In the genomic region with DNA sequence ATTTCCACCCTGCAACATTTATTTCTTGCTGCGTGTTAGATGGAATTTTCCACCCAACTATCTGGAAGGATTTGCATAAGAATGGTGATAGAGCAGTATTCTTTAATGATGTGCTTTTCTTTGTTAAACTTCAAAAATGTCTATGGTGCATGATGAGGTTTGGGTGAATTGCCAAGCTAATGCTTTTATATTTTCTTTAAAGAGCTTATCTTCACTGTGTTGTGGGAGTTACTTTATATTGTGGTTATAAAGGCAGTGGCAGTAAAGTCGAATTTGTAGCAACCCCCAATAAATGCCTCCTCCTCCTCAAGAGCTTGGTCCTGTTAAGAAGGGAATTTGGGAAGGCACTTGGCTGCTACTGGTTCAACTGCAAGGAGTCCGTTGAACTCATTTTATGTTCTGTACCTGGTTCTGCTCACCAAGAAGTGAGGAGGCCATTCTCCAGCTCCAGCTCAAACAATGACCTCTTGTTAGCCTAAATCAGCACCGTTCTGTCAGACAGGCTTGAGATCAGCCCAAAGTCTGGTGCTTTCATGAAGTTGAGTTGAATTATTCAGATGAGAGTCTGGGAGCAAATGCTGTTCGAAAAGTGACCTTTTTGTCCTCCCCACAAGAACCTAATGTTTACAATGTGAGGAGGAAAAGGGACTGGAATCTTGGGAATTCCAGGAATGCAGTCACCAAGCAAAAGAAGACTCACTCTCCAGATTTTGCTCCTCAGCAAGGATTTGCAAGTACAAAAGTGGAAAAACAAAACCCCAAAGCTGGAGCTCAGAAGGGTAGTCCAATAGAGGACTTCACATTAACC, we compare ENCODE assay signal across 15 cellular contexts.
DNase-seq lines count a peak whose midpoint lies in the region; FAIRE-seq and TF ChIP-seq lines count a peak whose summit lies in the region.
"Had no signal": no experiment of that assay in that cellular context is flagged by ENCODE, and none has a peak within 500 bp of the region (broad histone marks: within the 10 kb centered on the region; RNA-seq: fewer than 3 reads in every experiment).

No MANE protein-coding gene starts in this region.

- DNase-seq in T47D (ENCODE audit: low read depth in 1 of 2, low spot score in 1 of 2) (peak; percentile 22 to 91), MCF 10A (ENCODE audit: unreplicated experiment) (no peak), astrocyte of the spinal cord (ENCODE audit: low read depth, low spot score) (peak; percentile 15), keratinocyte (ENCODE audit: low read depth, low spot score) (no peak), superior temporal gyrus (ENCODE audit: extremely low spot score) (peak; percentile 38), ureter (ENCODE audit: low spot score) (no peak)
- DNase-seq in effector memory CD4-positive, alpha-beta T cell = no peak
- no peak for DNase-seq in stimulated activated CD4-positive, alpha-beta T cell treated with anti-CD3 and anti-CD28 coated beads, Interleukin-2, amount 100 ng/mL, for 24 hours
- DNase-seq: 8988T, DMS153, left ventricle myocardium inferior, NCI-H1092, NCI-H524, right cardiac atrium had no signal

- peaks cover 6% of the 10 kb centered on the region for H3K36me3 Mint-ChIP-seq in MCF 10A (ENCODE audit: insufficient read depth, unreplicated experiment)

- H3K27me3 ChIP-seq in keratinocyte (ENCODE audit: control insufficient read depth, extremely low read depth, insufficient read depth, low read length) = no peaks in the 10 kb centered on the region
- no peaks in the 10 kb centered on the region for H3K27me3 ChIP-seq in effector memory CD4-positive, alpha-beta T cell (replicated peaks; ENCODE audit: control insufficient read depth, insufficient read depth, low read length, poor library complexity, severe bottlenecking)

- peak; percentile 76 for FAIRE-seq in keratinocyte (lab: Jason Lieb, UNC)

- no peak overlapping the region for H3K27ac Mint-ChIP-seq in MCF 10A (ENCODE audit: low read depth, unreplicated experiment)
- H3K27ac Mint-ChIP-seq: activated T-helper 17 cell treated with anti-CD3 and anti-CD28 coated beads, Interleukin-2, amount 50 U/mL, for 72 hours had no signal

- in situ Hi-C loops in T47D (cut with HindIII; ENCODE audit: low pct_unique_long_range_greater_than_20kb, low sequenced_read_pairs) (no loop called here), astrocyte of the spinal cord (cut with HindIII; ENCODE audit: low sequenced_read_pairs) (no loop called here)

- dilution Hi-C loops in keratinocyte (cut with MboI; ENCODE audit: extremely low pct_ligation_motif_present, low sequenced_read_pairs) = no loop called here

- H3K4me3 ChIP-seq in astrocyte of the spinal cord (ENCODE audit: low read depth, low read length) (no peak overlapping the region), keratinocyte (ENCODE audit: control insufficient read depth in 2 of 3, extremely low read depth in 1 of 3, insufficient read depth in 2 of 3, low read depth in 1 of 3, low read length in 3 of 3) (no peak overlapping the region)
- H3K4me3 ChIP-seq in effector memory CD4-positive, alpha-beta T cell (ENCODE audit: insufficient read depth, low read depth, low read length, poor library complexity, severe bottlenecking) = no peak overlapping the region
- H3K4me3 ChIP-seq: left ventricle myocardium inferior had no signal

- H4K20me1 ChIP-seq in keratinocyte (ENCODE audit: control insufficient read depth, extremely low read depth, insufficient read depth, low read length) = no peaks in the 10 kb centered on the region

- CTCF ChIA-PET in MCF 10A (lab: Yijun Ruan, JAX) = interaction anchor here (0.6 to 1.6 kb wide), 7 partner anchors 9 to 617 kb away, joined by 3 to 6 read pairs (median 3); no protein-coding TSS in a partner anchor

- H3K4me2 ChIP-seq in keratinocyte (ENCODE audit: control insufficient read depth, extremely low read depth, insufficient read depth, low read depth, low read length) = no peak overlapping the region

- H3K9me3 ChIP-seq in keratinocyte (ENCODE audit: control insufficient read depth, low read depth, low read length) = no peaks in the 10 kb centered on the region
- no peaks in the 10 kb centered on the region for H3K9me3 ChIP-seq in effector memory CD4-positive, alpha-beta T cell (ENCODE audit: control insufficient read depth, low read length)
- H3K9me3 ChIP-seq: left ventricle myocardium inferior had no signal

- intact Hi-C loops in MCF 10A (cut with micrococcal nuclease) = no loop called here

- no peak overlapping the region for H3K9ac ChIP-seq in keratinocyte (ENCODE audit: control insufficient read depth, extremely low read depth, insufficient read depth, low read length)

- BruUV-seq in MCF 10A (replicated peaks; lab: Mats Ljungman, UMichigan) = no TSS peak

- H2AFZ ChIP-seq in keratinocyte (ENCODE audit: control insufficient read depth, low read length) = no peak overlapping the region

- no peak overlapping the region for H3K4me3 Mint-ChIP-seq in MCF 10A (ENCODE audit: unreplicated experiment)
- H3K4me3 Mint-ChIP-seq: activated T-helper 17 cell treated with anti-CD3 and anti-CD28 coated beads, Interleukin-2, amount 50 U/mL, for 72 hours had no signal

- POLR2A ChIA-PET in MCF 10A (lab: Yijun Ruan, JAX) = interaction anchor here (0.8 kb wide), 1 partner anchor 982 kb away, joined by 3 read pairs; no protein-coding TSS in a partner anchor

- H3K9me3 Mint-ChIP-seq in MCF 10A (ENCODE audit: unreplicated experiment) = no peaks in the 10 kb centered on the region
- H3K9me3 Mint-ChIP-seq: activated T-helper 17 cell treated with anti-CD3 and anti-CD28 coated beads, Interleukin-2, amount 50 U/mL, for 72 hours had no signal

- H3K4me1 ChIP-seq in keratinocyte (ENCODE audit: control insufficient read depth, extremely low read depth, insufficient read depth, low read length) = peaks cover 35% of the 10 kb centered on the region
- H3K4me1 ChIP-seq in effector memory CD4-positive, alpha-beta T cell (ENCODE audit: control insufficient read depth, insufficient read depth, low read length, poor library complexity, severe bottlenecking) = no peaks in the 10 kb centered on the region

- no peaks in the 10 kb centered on the region for H3K36me3 ChIP-seq in keratinocyte (ENCODE audit: control insufficient read depth in 2 of 2, extremely low read depth in 1 of 2, insufficient read depth in 2 of 2, low read length in 2 of 2)
- H3K36me3 ChIP-seq in effector memory CD4-positive, alpha-beta T cell (ENCODE audit: control insufficient read depth, insufficient read depth, low read length) = no peaks in the 10 kb centered on the region
- H3K36me3 ChIP-seq: left ventricle myocardium inferior had no signal

- H3K4me1 Mint-ChIP-seq in MCF 10A (ENCODE audit: insufficient read depth, unreplicated experiment) = peaks cover 24% of the 10 kb centered on the region
- H3K4me1 Mint-ChIP-seq: activated T-helper 17 cell treated with anti-CD3 and anti-CD28 coated beads, Interleukin-2, amount 50 U/mL, for 72 hours had no signal

- H3K79me2 ChIP-seq in keratinocyte (ENCODE audit: control insufficient read depth, insufficient read depth, low read length) = no peaks in the 10 kb centered on the region

- no peak overlapping the region for H3K27ac ChIP-seq in keratinocyte (ENCODE audit: control insufficient read depth, insufficient read depth, low read length)
- H3K27ac ChIP-seq in effector memory CD4-positive, alpha-beta T cell (ENCODE audit: insufficient read depth, low read length, poor library complexity, severe bottlenecking) = no peak overlapping the region
- H3K27ac ChIP-seq: left ventricle myocardium inferior had no signal

- TF ChIP-seq CTCF in MCF 10A (IDR thresholded peaks at IDR 0.05; ENCODE audit: unreplicated experiment) (no peak), astrocyte of the spinal cord (IDR thresholded peaks at IDR 0.05; ENCODE audit: low read depth, low read length) (no peak), keratinocyte (optimal IDR thresholded peaks at IDR 0.05 in 1 of 3, IDR thresholded peaks at IDR 0.05 in 1 of 3, conservative IDR thresholded peaks at IDR 0.05 in 1 of 3; ENCODE audit: extremely low read depth in 1 of 3, insufficient read depth in 2 of 3, low read length in 3 of 3) (no peak)

- no peaks in the 10 kb centered on the region for H3K9me1 ChIP-seq in keratinocyte (ENCODE audit: control insufficient read depth, extremely low read depth, insufficient read depth, low read length)

- no peaks in the 10 kb centered on the region for H3K27me3 Mint-ChIP-seq in MCF 10A (ENCODE audit: insufficient read depth, unreplicated experiment)
- H3K27me3 Mint-ChIP-seq: activated T-helper 17 cell treated with anti-CD3 and anti-CD28 coated beads, Interleukin-2, amount 50 U/mL, for 72 hours had no signal

Comparison
In these comparisons a context has a peak if more than half of its experiments do, and no peak if none do; other contexts are left out.
1. DNase-seq: peak in T47D (2 of 2), astrocyte of the spinal cord (single experiment) and superior temporal gyrus (single experiment); none in MCF 10A (single experiment), keratinocyte (single experiment), effector memory CD4-positive, alpha-beta T cell (0 of 3), ureter (single experiment) and stimulated activated CD4-positive, alpha-beta T cell treated with anti-CD3 and anti-CD28 coated beads, Interleukin-2, amount 100 ng/mL, for 24 hours (0 of 2).